Comparison of ENCODE assay signal across 17 cellular contexts in genomic region chr4:73707269-73707875, GRCh38. TPM values are rescaled to one million over a fixed set of nuclear protein-coding genes. Genes with fewer than 3 reads are reported as not detected.
DNase-seq lines count a peak whose midpoint lies in the region; ATAC-seq and TF ChIP-seq lines count a peak whose summit lies in the region.
"Had no signal": no experiment of that assay in that cellular context is flagged by ENCODE, and none has a peak within 500 bp of the region (broad histone marks: within the 10 kb centered on the region; RNA-seq: fewer than 3 reads in every experiment).

No MANE protein-coding gene starts in this region.

- H3K9me3 ChIP-seq in GM23248 (ENCODE audit: low read depth) (no peaks in the 10 kb centered on the region), sigmoid colon (no peaks in the 10 kb centered on the region)
- H3K9me3 ChIP-seq: BLaER1, heart right ventricle, MG63, right atrium auricular region had no signal

- DNase-seq in GM23248 (no peak), NCI-H69 (lab: John Stamatoyannopoulos, UW) (peak; percentile 37), brain microvascular endothelial cell (no peak), sigmoid colon (no peak), inferior parietal cortex (ENCODE audit: extremely low spot score) (no peak), DMS79 (lab: John Stamatoyannopoulos, UW) (no peak)
- DNase-seq: activated CD8-positive, alpha-beta T cell treated with anti-CD3 and anti-CD28 coated beads, Interleukin-2, amount 10 ng/mL, durations not matched to agents 7 days and 5 days; NCI-H2029 treated with DMSO at 0.1 percent for 48 hours; NCI-H526; stimulated activated CD4-positive, alpha-beta T cell treated with anti-CD3 and anti-CD28 coated beads, Interleukin-4, amount 100 ng/mL, for 1 hour; T-cell had no signal

- H3K27ac ChIP-seq in GM23248, result peak overlapping the region; percentile 59
- H3K27ac ChIP-seq in brain microvascular endothelial cell, result peak overlapping the region; percentile 89
- H3K27ac ChIP-seq in sigmoid colon, result peak overlapping the region in 3 of 4 donors; percentile 52 to 64 (median 62)
- H3K27ac ChIP-seq: BLaER1, cardiac muscle cell had no signal

- no peaks in the 10 kb centered on the region for H3K9me2 ChIP-seq in GM23248 (ENCODE audit: insufficient read depth)

- in situ Hi-C loops in GM23248 (cut with MboI), result no loop called here
- in situ Hi-C loops in brain microvascular endothelial cell (cut with HindIII; ENCODE audit: low pct_ligation_motif_present, low sequenced_read_pairs), result no loop called here

- H3K4me2 ChIP-seq in GM23248 (ENCODE audit: unreplicated experiment), result peak overlapping the region; percentile 61
- H3K4me2 ChIP-seq: BLaER1 had no signal

- no peak overlapping the region for H3K9ac ChIP-seq in GM23248
- H3K9ac ChIP-seq: BLaER1 had no signal

- H4K20me1 ChIP-seq in GM23248 (ENCODE audit: insufficient read depth), result no peaks in the 10 kb centered on the region
- H4K20me1 ChIP-seq: BLaER1 had no signal

- WGBS in GM23248 (ENCODE audit: low coverage in 1 of 2, low lambda C conversion rate in 2 of 2, missing lambda C conversion rate in 2 of 2), 2 experiments, result 71% methylated on average over 4 of the region's 4 CpGs
- WGBS in sigmoid colon, 2 donors, result 67 to 84% methylated on average over 4 of the region's 4 CpGs

- no peak for ATAC-seq in GM18867 (IDR thresholded peaks at IDR 0.05; ENCODE audit: unreplicated experiment)
- ATAC-seq: activated CD8-positive, alpha-beta T cell treated with anti-CD3 and anti-CD28 coated beads, Interleukin-2, amount 10 ng/mL, durations not matched to agents 7 days and 5 days; T-cell had no signal

- TF ChIP-seq POLR2A in sigmoid colon (IDR thresholded peaks at IDR 0.05), result no peak

- H3F3A ChIP-seq in GM23248 (ENCODE audit: insufficient read depth), result peaks cover 55% of the 10 kb centered on the region

- H3K36me3 ChIP-seq in GM23248 (ENCODE audit: low read depth) (no peaks in the 10 kb centered on the region), brain microvascular endothelial cell (replicated peaks) (no peaks in the 10 kb centered on the region), sigmoid colon (no peaks in the 10 kb centered on the region)
- H3K36me3 ChIP-seq: BLaER1, cardiac muscle cell, heart right ventricle, MG63, right atrium auricular region had no signal

- H3K4me3 ChIP-seq in GM23248 (no peak overlapping the region), brain microvascular endothelial cell (ENCODE audit: low read depth, low read length) (no peak overlapping the region), sigmoid colon (no peak overlapping the region)
- H3K4me3 ChIP-seq: BLaER1, cardiac muscle cell, heart right ventricle, MG63, right atrium auricular region had no signal

- TF ChIP-seq EP300 in sigmoid colon (IDR thresholded peaks at IDR 0.05), result no peak

- H3K4me1 ChIP-seq in GM23248 (ENCODE audit: insufficient read depth), result peaks cover 59% of the 10 kb centered on the region
- peaks cover 0 to 34% (median 28%) of the 10 kb centered on the region in 4 donors for H3K4me1 ChIP-seq in sigmoid colon

- H3K27me3 ChIP-seq in GM23248 (replicated peaks; ENCODE audit: insufficient read depth), result no peaks in the 10 kb centered on the region
- no peaks in the 10 kb centered on the region for H3K27me3 ChIP-seq in brain microvascular endothelial cell (replicated peaks)
- H3K27me3 ChIP-seq in sigmoid colon, result no peaks in the 10 kb centered on the region
- H3K27me3 ChIP-seq: BLaER1, cardiac muscle cell, heart right ventricle, MG63, right atrium auricular region had no signal

- intact Hi-C loops in sigmoid colon (cut with DNase I), result no loop called here

- no peaks in the 10 kb centered on the region for H3K79me2 ChIP-seq in GM23248 (ENCODE audit: insufficient read depth)

- no peak overlapping the region for H2AFZ ChIP-seq in GM23248

- TF ChIP-seq CTCF in brain microvascular endothelial cell (IDR thresholded peaks at IDR 0.05; ENCODE audit: low read depth, low read length, missing control alignments), result no peak
- TF ChIP-seq CTCF in sigmoid colon (IDR thresholded peaks at IDR 0.05), result no peak

RNA-seq across cellular contexts. Expression of gene CXCL8, which starts 33.0 kb away (rescaled TPM):
- 20.0 TPM in 2 replicates for total RNA-seq in GM23248 (2014; rRNA removed; shearing (Covaris generic))
- polyA plus RNA-seq in GM23248 (2016; fragmentation: Nextera tagmentation; extraction: Ambion mirVana), result 15.5 and 15.9 TPM in 2 replicates
- 1 to 10 TPM in 1 of 4 donors, under 1 TPM in 2, not detected in 1; 0.36 to 3.4 (median 0.66) TPM for total RNA-seq in sigmoid colon
- polyA plus RNA-seq in sigmoid colon, result 100 to 1,000 TPM in 1 of 3 donors, 10 to 100 TPM in 2; 12.6 to 109 (median 13.4) TPM
- total RNA-seq: activated CD8-positive, alpha-beta T cell treated with anti-CD3 and anti-CD28 coated beads, Interleukin-2, amount 10 ng/mL, durations not matched to agents 7 days and 5 days; cardiac muscle cell had no signal
- polyA plus RNA-seq: cardiac muscle cell had no signal
